Comparison of ENCODE assay signal across 15 cellular contexts in genomic region chr18:3110034-3110752, GRCh38.
DNase-seq lines count a peak whose midpoint lies in the region; ATAC-seq lines count a peak whose summit lies in the region.
"Had no signal": no experiment of that assay in that cellular context is flagged by ENCODE, and none has a peak within 500 bp of the region (broad histone marks: within the 10 kb centered on the region; RNA-seq: fewer than 3 reads in every experiment).

No MANE protein-coding gene starts in this region.

- ATAC-seq in GM18511 (IDR thresholded peaks at IDR 0.05; ENCODE audit: unreplicated experiment), result peak; percentile 77
- peak; percentile 51 for ATAC-seq in GM19463 (IDR thresholded peaks at IDR 0.05; ENCODE audit: unreplicated experiment)
- peak; percentile 63 for ATAC-seq in HG03159 (IDR thresholded peaks at IDR 0.05; ENCODE audit: unreplicated experiment)
- no peak for ATAC-seq in GM18498 (IDR thresholded peaks at IDR 0.05; ENCODE audit: unreplicated experiment)
- no peak for ATAC-seq in activated CD4-positive, CD25-positive, alpha-beta regulatory T cell treated with anti-CD3 and anti-CD28 coated beads, Interleukin-2, amount 50 U/mL, for 24 hours

- DNase-seq in islet precursor cell (peak; percentile 21), anterior cingulate cortex (lab: John Stamatoyannopoulos, UW) (no peak), posterior vena cava (ENCODE audit: low spot score) (no peak)
- DNase-seq: COR-L47, IMR-90, NCI-H1417, NCI-H2029, NCI-H524, Peyer's patch, Right ventricle myocardium superior had no signal

- intact Hi-C loops in posterior vena cava (cut with DNase I), result no loop called here

Comparison
In these comparisons a context has a peak if more than half of its experiments do, and no peak if none do; other contexts are left out.
1. ATAC-seq: peak in GM18511 (single experiment), GM19463 (single experiment) and HG03159 (single experiment); none in GM18498 (single experiment) and activated CD4-positive, CD25-positive, alpha-beta regulatory T cell treated with anti-CD3 and anti-CD28 coated beads, Interleukin-2, amount 50 U/mL, for 24 hours (0 of 2).